11 cellular contexts compared by ENCODE assay signal in genomic region chr17:81922566-81923301, GRCh38. TPM values are rescaled to one million over a fixed set of nuclear protein-coding genes. Genes with fewer than 3 reads are reported as not detected.
A peak's percentile ranks its signal among the peaks of the same experiment; 100 is the strongest.
DNase-seq lines count a peak whose midpoint lies in the region; ATAC-seq, FAIRE-seq and TF ChIP-seq lines count a peak whose summit lies in the region.
"Had no signal": no experiment of that assay in that cellular context is flagged by ENCODE, and none has a peak within 500 bp of the region (broad histone marks: within the 10 kb centered on the region; RNA-seq: fewer than 3 reads in every experiment).

No MANE protein-coding gene starts in this region.

- peaks cover 39% of the 10 kb centered on the region for H3K36me3 ChIP-seq in HUES48 (ENCODE audit: control insufficient read depth, insufficient read depth, low read length)
- peaks cover 0 to 17% of the 10 kb centered on the region in 2 donors for H3K36me3 ChIP-seq in adrenal gland (replicated peaks in 1 of 2)
- H3K36me3 ChIP-seq in keratinocyte (ENCODE audit: control insufficient read depth in 2 of 2, extremely low read depth in 1 of 2, insufficient read depth in 2 of 2, low read length in 2 of 2): peaks cover 24 to 30% of the 10 kb centered on the region in 2 experiments
- peaks cover 0 to 35% (median 22%) of the 10 kb centered on the region in 5 donors for H3K36me3 ChIP-seq in subcutaneous abdominal adipose tissue (ENCODE audit: control insufficient read depth in 5 of 5, insufficient read depth in 5 of 5, low read length in 5 of 5)

- H3K4me2 ChIP-seq in keratinocyte (ENCODE audit: control insufficient read depth, extremely low read depth, insufficient read depth, low read depth, low read length): peak overlapping the region; percentile 78

- H3K9me3 ChIP-seq in HUES48 (ENCODE audit: control insufficient read depth, insufficient read depth, low read length) (no peaks in the 10 kb centered on the region), adrenal gland (replicated peaks in 1 of 3) (no peaks in the 10 kb centered on the region), keratinocyte (ENCODE audit: control insufficient read depth, low read depth, low read length) (no peaks in the 10 kb centered on the region), subcutaneous abdominal adipose tissue (ENCODE audit: control insufficient read depth in 5 of 5, low read length in 5 of 5) (no peaks in the 10 kb centered on the region)

- H3K79me2 ChIP-seq in keratinocyte (ENCODE audit: control insufficient read depth, insufficient read depth, low read length): peaks cover 79% of the 10 kb centered on the region

- H3K4me3 ChIP-seq in HUES48 (ENCODE audit: low read depth, low read length): peak overlapping the region; percentile 44; the same call in 1 of the 2 replicates
- peak overlapping the region in 1 of 4 donors; percentile 38 for H3K4me3 ChIP-seq in adrenal gland
- peak overlapping the region in 1 of 3 experiments; percentile 24 for H3K4me3 ChIP-seq in keratinocyte (ENCODE audit: control insufficient read depth in 2 of 3, extremely low read depth in 1 of 3, insufficient read depth in 2 of 3, low read depth in 1 of 3, low read length in 3 of 3)
- H3K4me3 ChIP-seq in subcutaneous abdominal adipose tissue (ENCODE audit: low read depth in 1 of 5, low read length in 5 of 5): peak overlapping the region in 2 of 5 donors; percentile 30 to 59

- dilution Hi-C loops in keratinocyte (cut with MboI; ENCODE audit: extremely low pct_ligation_motif_present, low sequenced_read_pairs): no loop called here

- H3K4me1 ChIP-seq in HUES48 (ENCODE audit: control insufficient read depth, insufficient read depth, low read length): peaks cover 32% of the 10 kb centered on the region
- peaks cover 36 to 51% of the 10 kb centered on the region in 2 donors for H3K4me1 ChIP-seq in adrenal gland (replicated peaks in 1 of 2)
- peaks cover 25% of the 10 kb centered on the region for H3K4me1 ChIP-seq in keratinocyte (ENCODE audit: control insufficient read depth, extremely low read depth, insufficient read depth, low read length)
- peaks cover 8 to 82% (median 76%) of the 10 kb centered on the region in 5 donors for H3K4me1 ChIP-seq in subcutaneous abdominal adipose tissue (ENCODE audit: control insufficient read depth in 5 of 5, insufficient read depth in 5 of 5, low read length in 5 of 5)

- H4K20me1 ChIP-seq in keratinocyte (ENCODE audit: control insufficient read depth, extremely low read depth, insufficient read depth, low read length): peaks cover 8% of the 10 kb centered on the region

- H3K27me3 ChIP-seq in HUES48 (ENCODE audit: control insufficient read depth, insufficient read depth, low read length) (no peaks in the 10 kb centered on the region), adrenal gland (no peaks in the 10 kb centered on the region), keratinocyte (ENCODE audit: control insufficient read depth, extremely low read depth, insufficient read depth, low read length) (no peaks in the 10 kb centered on the region), subcutaneous abdominal adipose tissue (ENCODE audit: control insufficient read depth in 5 of 5, insufficient read depth in 4 of 5, low read length in 5 of 5) (no peaks in the 10 kb centered on the region)

- H3K9ac ChIP-seq in HUES48 (ENCODE audit: low read depth, low read length) (no peak overlapping the region), keratinocyte (ENCODE audit: control insufficient read depth, extremely low read depth, insufficient read depth, low read length) (peak overlapping the region; percentile 73), subcutaneous abdominal adipose tissue (ENCODE audit: low read length in 5 of 5) (no peak overlapping the region)

- DNase-seq in adrenal gland: no peak
- no peak for DNase-seq in keratinocyte (ENCODE audit: low read depth, low spot score)
- no peak for DNase-seq in mesenteric fat pad (ENCODE audit: low spot score)
- no peak for DNase-seq in NCI-H1930 (lab: John Stamatoyannopoulos, UW)
- DNase-seq: NCI-H526 had no signal

- TF ChIP-seq POLR2A in adrenal gland (IDR thresholded peaks at IDR 0.05): no peak

- no peak for FAIRE-seq in keratinocyte (lab: Jason Lieb, UNC)

- ATAC-seq in GM18511 (IDR thresholded peaks at IDR 0.05; ENCODE audit: unreplicated experiment) (no peak), HG03378 (IDR thresholded peaks at IDR 0.05; ENCODE audit: unreplicated experiment) (no peak)
- ATAC-seq: activated naive CD4-positive, alpha-beta T cell treated with anti-CD3 and anti-CD28 coated beads, Interleukin-2, amount 50 U/mL, for 72 hours had no signal

- no peaks in the 10 kb centered on the region for H3K9me1 ChIP-seq in keratinocyte (ENCODE audit: control insufficient read depth, extremely low read depth, insufficient read depth, low read length)

- intact Hi-C loops in adrenal gland (cut with DNase I): no loop called here

- H3K27ac ChIP-seq in HUES48 (ENCODE audit: low read depth, low read length) (peak overlapping the region; percentile 93), adrenal gland (peak overlapping the region in 4 of 5 donors; percentile 62 to 85 (median 72)), keratinocyte (ENCODE audit: control insufficient read depth, insufficient read depth, low read length) (no peak overlapping the region), subcutaneous abdominal adipose tissue (ENCODE audit: low read depth, low read length) (peak overlapping the region; percentile 60)
- H3K27ac ChIP-seq: VCaP had no signal

- no peak overlapping the region for H2AFZ ChIP-seq in keratinocyte (ENCODE audit: control insufficient read depth, low read length)

- TF ChIP-seq CTCF in adrenal gland (IDR thresholded peaks at IDR 0.05) (no peak), keratinocyte (optimal IDR thresholded peaks at IDR 0.05 in 1 of 3, IDR thresholded peaks at IDR 0.05 in 1 of 3, conservative IDR thresholded peaks at IDR 0.05 in 1 of 3; ENCODE audit: extremely low read depth in 1 of 3, insufficient read depth in 2 of 3, low read length in 3 of 3) (no peak)

- WGBS in adrenal gland, 4 donors: 81 to 95% (median 88%) methylated on average over 20 to 58 of the region's 58 CpGs

RNA-seq across cellular contexts. Expression of gene SIRT7, which starts 4.8 kb away (rescaled TPM):
- total RNA-seq in adrenal gland (10 to 100 TPM; 10.4 to 25.2 (median 14.6) TPM), mesenteric fat pad (16.9 TPM)
- polyA plus RNA-seq in adrenal gland (10 to 100 TPM in 2 of 3 donors, 1 to 10 TPM in 1; 4.2 to 49.8 (median 33.3) TPM), keratinocyte (6.9 to 11.9 TPM (median 7.4 TPM) in 3 replicates)
- 18.2 TPM for polyA plus RNA-seq in keratinocyte (2011; ENCODE audit: low read depth)
- 4.3 and 10.1 TPM in 2 replicates for polyA plus RNA-seq in keratinocyte (2011; cell fraction: cytosol; rRNA removed)
- polyA plus RNA-seq in keratinocyte (2011; cell fraction: nucleus; rRNA removed): 31.5 and 36.6 TPM in 2 replicates
- polyA plus RNA-seq in keratinocyte (2012; ENCODE audit: low replicate concordance): 16.7 and 29.6 TPM in 2 replicates
- 22.1 to 28.0 TPM (median 25.2 TPM) in 3 replicates for polyA minus RNA-seq in keratinocyte
- 9.4 TPM for polyA minus RNA-seq in keratinocyte (2011; cell fraction: cytosol; rRNA and poly(A)+ RNA removed)
- 20.8 and 28.7 TPM in 2 replicates for polyA minus RNA-seq in keratinocyte (2011; cell fraction: nucleus; rRNA and poly(A)+ RNA removed)

RNA-seq across cellular contexts. Expression of gene MAFG, which starts 4.8 kb away (rescaled TPM):
- total RNA-seq in adrenal gland (10 to 100 TPM; 19.7 to 44.5 (median 25.6) TPM), mesenteric fat pad (29.7 TPM)
- polyA plus RNA-seq in adrenal gland (10 to 100 TPM in 1 of 3 donors, 1 to 10 TPM in 2; 7.7 to 13.0 (median 8.9) TPM), keratinocyte (8.3 to 12.1 TPM (median 9.4 TPM) in 3 replicates)
- polyA plus RNA-seq in keratinocyte (2011; ENCODE audit: low read depth): 13.3 TPM
- 8.2 and 9.7 TPM in 2 replicates for polyA plus RNA-seq in keratinocyte (2011; cell fraction: cytosol; rRNA removed)
- polyA plus RNA-seq in keratinocyte (2011; cell fraction: nucleus; rRNA removed): 43.0 and 46.6 TPM in 2 replicates
- polyA plus RNA-seq in keratinocyte (2012; ENCODE audit: low replicate concordance): 10.2 and 21.0 TPM in 2 replicates
- polyA minus RNA-seq in keratinocyte: 6.7 to 18.1 TPM (median 6.7 TPM) in 3 replicates
- 6.5 TPM for polyA minus RNA-seq in keratinocyte (2011; cell fraction: cytosol; rRNA and poly(A)+ RNA removed)
- polyA minus RNA-seq in keratinocyte (2011; cell fraction: nucleus; rRNA and poly(A)+ RNA removed): 8.4 and 9.5 TPM in 2 replicates

RNA-seq across cellular contexts. Expression of gene PCYT2, which starts 11.5 kb away (rescaled TPM):
- 10 to 100 TPM; 19.8 to 31.6 (median 26.9) TPM for total RNA-seq in adrenal gland
- polyA plus RNA-seq in adrenal gland: 10 to 100 TPM; 32.5 to 41.2 (median 37.5) TPM
- polyA plus RNA-seq in keratinocyte: 38.1 to 47.6 TPM (median 45.8 TPM) in 3 replicates
- polyA plus RNA-seq in keratinocyte (2011; ENCODE audit: low read depth): 20.0 TPM
- 27.1 and 44.7 TPM in 2 replicates for polyA plus RNA-seq in keratinocyte (2011; cell fraction: cytosol; rRNA removed)
- polyA plus RNA-seq in keratinocyte (2011; cell fraction: nucleus; rRNA removed): 47.6 and 52.5 TPM in 2 replicates
- 19.5 and 47.4 TPM in 2 replicates for polyA plus RNA-seq in keratinocyte (2012; ENCODE audit: low replicate concordance)
- 42.2 to 60.4 TPM (median 44.2 TPM) in 3 replicates for polyA minus RNA-seq in keratinocyte
- polyA minus RNA-seq in keratinocyte (2011; cell fraction: cytosol; rRNA and poly(A)+ RNA removed): 34.7 TPM
- 29.9 and 33.6 TPM in 2 replicates for polyA minus RNA-seq in keratinocyte (2011; cell fraction: nucleus; rRNA and poly(A)+ RNA removed)
- 33.9 TPM for total RNA-seq in mesenteric fat pad

RNA-seq across cellular contexts. Expression of gene PYCR1, which starts 14.4 kb away (rescaled TPM):
- total RNA-seq in adrenal gland (10 to 100 TPM in 1 of 8 donors, 1 to 10 TPM in 6, under 1 TPM in 1; 0.79 to 10.2 (median 4.7) TPM), mesenteric fat pad (9.5 TPM)
- polyA plus RNA-seq in adrenal gland (1 to 10 TPM; 1.8 to 5.4 (median 2.0) TPM), keratinocyte (22.2 to 27.9 TPM (median 27.9 TPM) in 3 replicates)
- 2.4 TPM for polyA plus RNA-seq in keratinocyte (2011; ENCODE audit: low read depth)
- polyA plus RNA-seq in keratinocyte (2011; cell fraction: cytosol; rRNA removed): 20.0 and 36.4 TPM in 2 replicates
- polyA plus RNA-seq in keratinocyte (2011; cell fraction: nucleus; rRNA removed): 13.3 and 17.7 TPM in 2 replicates
- polyA plus RNA-seq in keratinocyte (2012; ENCODE audit: low replicate concordance): 38.8 and 40.1 TPM in 2 replicates
- 18.5 to 56.9 TPM (median 24.4 TPM) in 3 replicates for polyA minus RNA-seq in keratinocyte
- polyA minus RNA-seq in keratinocyte (2011; cell fraction: cytosol; rRNA and poly(A)+ RNA removed): 44.1 TPM
- polyA minus RNA-seq in keratinocyte (2011; cell fraction: nucleus; rRNA and poly(A)+ RNA removed): 9.2 and 11.3 TPM in 2 replicates

RNA-seq across cellular contexts. Expression of gene NPB, which starts 20.7 kb away (rescaled TPM):
- 1 to 10 TPM in 1 of 8 donors, under 1 TPM in 3, not detected in 4; 0.18 to 2.5 (median 0.35) TPM for total RNA-seq in adrenal gland
- polyA plus RNA-seq in adrenal gland: under 1 TPM; 0.07 to 0.57 (median 0.24) TPM
- polyA plus RNA-seq in keratinocyte: 0.07 TPM in 1 of 3 replicates, not detected in the others
- not detected for polyA plus RNA-seq in keratinocyte (2011; ENCODE audit: low read depth)
- polyA plus RNA-seq in keratinocyte (2011; cell fraction: cytosol; rRNA removed): 0.06 TPM in 1 of 2 replicates, not detected in the other
- not detected in 2 replicates for polyA plus RNA-seq in keratinocyte (2011; cell fraction: nucleus; rRNA removed)
- polyA plus RNA-seq in keratinocyte (2012; ENCODE audit: low replicate concordance): not detected in 2 replicates
- not detected in 3 replicates for polyA minus RNA-seq in keratinocyte
- not detected for polyA minus RNA-seq in keratinocyte (2011; cell fraction: cytosol; rRNA and poly(A)+ RNA removed)
- not detected in 2 replicates for polyA minus RNA-seq in keratinocyte (2011; cell fraction: nucleus; rRNA and poly(A)+ RNA removed)
- total RNA-seq in mesenteric fat pad: not detected
